Comparison of ENCODE assay signal across 17 cellular contexts in genomic region chr2:173238385-173238784, GRCh38.
DNase-seq lines count a peak whose midpoint lies in the region; ATAC-seq and TF ChIP-seq lines count a peak whose summit lies in the region.
"Had no signal": no experiment of that assay in that cellular context is flagged by ENCODE, and none has a peak within 500 bp of the region (broad histone marks: within the 10 kb centered on the region; RNA-seq: fewer than 3 reads in every experiment).

No MANE protein-coding gene starts in this region.

- ATAC-seq in left colon = peak; percentile 87
- ATAC-seq in GM21619 (IDR thresholded peaks at IDR 0.05; ENCODE audit: unreplicated experiment) = no peak
- ATAC-seq: A549 had no signal

- H3K27ac ChIP-seq in dorsolateral prefrontal cortex = no peak overlapping the region
- H3K27ac ChIP-seq: A549; BLaER1 treated with 17β-estradiol and CSF1 and Interleukin-3, amounts not matched to agents 10 nM and 100 nM; KMS-11 had no signal

- no peaks in the 10 kb centered on the region for H3K9me3 Mint-ChIP-seq in Calu3 (ENCODE audit: low read depth, unreplicated experiment)
- H3K9me3 Mint-ChIP-seq: CD8-positive, alpha-beta memory T cell had no signal

- DNase-seq in Calu3 (peak; percentile 49), NCI-H1436 treated with DMSO at 0.1 percent for 48 hours (lab: John Stamatoyannopoulos, UW) (peak; percentile 55), NCI-H748 treated with DMSO at 0.1 percent for 48 hours (lab: John Stamatoyannopoulos, UW) (peak; percentile 22), left colon (no peak), T-helper 9 cell (no peak), dorsolateral prefrontal cortex (no peak), putamen (ENCODE audit: low spot score) (no peak)
- DNase-seq: CD8-positive, alpha-beta memory T cell; H7; NCI-H2029; NCI-H226; NCI-H524 treated with DMSO at 0.1 percent for 48 hours; SW 1271 had no signal

- H3K27ac Mint-ChIP-seq in Calu3 (ENCODE audit: unreplicated experiment) = peak overlapping the region; percentile 84
- H3K27ac Mint-ChIP-seq: CD8-positive, alpha-beta memory T cell had no signal

- H3K4me1 Mint-ChIP-seq in Calu3 (ENCODE audit: low read depth, unreplicated experiment) = peaks cover 45% of the 10 kb centered on the region

- no peak for TF ChIP-seq CTCF in Calu3 (IDR thresholded peaks at IDR 0.05; ENCODE audit: unreplicated experiment)
- TF ChIP-seq CTCF in dorsolateral prefrontal cortex (IDR thresholded peaks at IDR 0.05 in 54 of 56, conservative IDR thresholded peaks at IDR 0.05 in 2 of 56; ENCODE audit: low read depth in 1 of 56, partially characterized antibody in 56 of 56) = no peak

- intact Hi-C loops in Calu3 (cut with micrococcal nuclease; ENCODE audit: unreplicated experiment) (no loop called here), left colon (cut with DNase I, micrococcal nuclease) (no loop called here), dorsolateral prefrontal cortex (cut with DNase I) (no loop called here)

- CTCF ChIA-PET in Calu3 (lab: Charles Lee) = interaction anchor here (0.6 kb wide), 1 partner anchor 899 kb away, joined by 3 read pairs; no protein-coding TSS in a partner anchor

- no TSS peak for BruUV-seq in Calu3 (replicated peaks; lab: Mats Ljungman, UMichigan)

- H3K36me3 Mint-ChIP-seq in Calu3 (ENCODE audit: insufficient read depth, unreplicated experiment) = peaks cover 10% of the 10 kb centered on the region

- no peak overlapping the region for H3K4me3 ChIP-seq in dorsolateral prefrontal cortex
- H3K4me3 ChIP-seq: A549; BLaER1 treated with 17β-estradiol and CSF1 and Interleukin-3, amounts not matched to agents 10 nM and 100 nM had no signal

- H3K27me3 ChIP-seq in dorsolateral prefrontal cortex = no peaks in the 10 kb centered on the region
- H3K27me3 ChIP-seq: BLaER1 treated with 17β-estradiol and CSF1 and Interleukin-3, amounts not matched to agents 10 nM and 100 nM had no signal

- H3K4me3 Mint-ChIP-seq in Calu3 (ENCODE audit: low read depth, unreplicated experiment) = no peak overlapping the region
- H3K4me3 Mint-ChIP-seq: CD8-positive, alpha-beta memory T cell had no signal

- H3K27me3 Mint-ChIP-seq in Calu3 (ENCODE audit: unreplicated experiment) = no peaks in the 10 kb centered on the region

Comparison
In these comparisons a context has a peak if more than half of its experiments do, and no peak if none do; other contexts are left out.
1. DNase-seq: peak in Calu3 (single experiment), NCI-H1436 treated with DMSO at 0.1 percent for 48 hours (single experiment) and NCI-H748 treated with DMSO at 0.1 percent for 48 hours (single experiment); none in left colon (0 of 2), T-helper 9 cell (single experiment), dorsolateral prefrontal cortex (0 of 10) and putamen (single experiment).